25 cellular contexts compared by ENCODE assay signal in genomic region chr1:203335503-203335902, GRCh38. TPM values are rescaled to one million over a fixed set of nuclear protein-coding genes. Genes with fewer than 3 reads are reported as not detected.
DNase-seq lines count a peak whose midpoint lies in the region; ATAC-seq and TF ChIP-seq lines count a peak whose summit lies in the region.
"Had no signal": no experiment of that assay in that cellular context is flagged by ENCODE, and none has a peak within 500 bp of the region (broad histone marks: within the 10 kb centered on the region; RNA-seq: fewer than 3 reads in every experiment).

No MANE protein-coding gene starts in this region.

- H3K79me2 ChIP-seq in smooth muscle cell (ENCODE audit: low read depth) = no peaks in the 10 kb centered on the region

- CTCF ChIA-PET in CD4-positive, alpha-beta memory T cell (lab: Charles Lee; ENCODE audit: partially characterized antibody) = interaction anchor here (1.3 to 30.0 kb wide), 6 partner anchors 9 to 152 kb away, joined by 4 to 921 read pairs (median 196); partner anchors contain the start of gene BTG2

- TF ChIP-seq EP300 in gastroesophageal sphincter (IDR thresholded peaks at IDR 0.05) (no peak), stomach (IDR thresholded peaks at IDR 0.05) (no peak)

- ATAC-seq in T-helper 17 cell (no peak), gastroesophageal sphincter (no peak)
- ATAC-seq: esophagus mucosa; HCT116; left lung; naive thymus-derived CD4-positive, alpha-beta T cell; SK-N-SH treated with all-trans-retinoic acid at 6 μM for 48 hours had no signal

- TF ChIP-seq POLR2A in gastroesophageal sphincter (IDR thresholded peaks at IDR 0.05) (no peak), stomach (IDR thresholded peaks at IDR 0.05) (no peak)

- H3K36me3 Mint-ChIP-seq in CD4-positive, alpha-beta memory T cell = no peaks in the 10 kb centered on the region
- no peaks in the 10 kb centered on the region for H3K36me3 Mint-ChIP-seq in T-helper 17 cell (ENCODE audit: low read depth)
- H3K36me3 Mint-ChIP-seq: activated naive CD8-positive, alpha-beta T cell treated with anti-CD3 and anti-CD28 coated beads, Interleukin-2, amount 10 ng/mL, durations not matched to agents 7 days and 5 days; brain; CD14-positive monocyte; immature natural killer cell; naive thymus-derived CD4-positive, alpha-beta T cell had no signal

- no peaks in the 10 kb centered on the region for H3K27me3 ChIP-seq in CD4-positive, alpha-beta memory T cell (ENCODE audit: insufficient read depth, low read length)
- H3K27me3 ChIP-seq in gastroesophageal sphincter (no peaks in the 10 kb centered on the region), stomach (no peaks in the 10 kb centered on the region), smooth muscle cell (ENCODE audit: low read depth) (no peaks in the 10 kb centered on the region)
- H3K27me3 ChIP-seq: ovary, right lobe of liver had no signal

- no peaks in the 10 kb centered on the region for H3F3A ChIP-seq in smooth muscle cell (ENCODE audit: low read depth)

- TF ChIP-seq CTCF in gastroesophageal sphincter (IDR thresholded peaks at IDR 0.05) (no peak), stomach (IDR thresholded peaks at IDR 0.05) (no peak), smooth muscle cell (IDR thresholded peaks at IDR 0.05; ENCODE audit: borderline replicate concordance, insufficient read depth, poor library complexity, severe bottlenecking) (no peak)

- no peak for DNase-seq in CD4-positive, alpha-beta memory T cell
- DNase-seq in T-helper 17 cell (no peak), stomach (peak; percentile 58), smooth muscle cell (lab: John Stamatoyannopoulos, UW; ENCODE audit: unreplicated experiment) (no peak), NOMO-1 treated with dmso at 0.1 percent for 144 hours (lab: John Stamatoyannopoulos, UW; ENCODE audit: unreplicated experiment) (no peak), NCI-H82 treated with DMSO at 0.1 percent for 48 hours (lab: John Stamatoyannopoulos, UW; ENCODE audit: unreplicated experiment) (no peak)
- DNase-seq: activated B cell treated with CpG ODN at 0.5 μM for 24 hours; activated CD8-positive, alpha-beta memory T cell treated with anti-CD3 and anti-CD28 coated beads, Interleukin-2, amount 50 U/mL, for 4 hours; activated effector memory CD4-positive, alpha-beta T cell treated with Interleukin-2 at 50 U/mL for 16 hours; activated naive CD8-positive, alpha-beta T cell treated with anti-CD3 and anti-CD28 coated beads, Interleukin-2, amount 10 ng/mL, durations not matched to agents 7 days and 5 days; effector memory CD4-positive, alpha-beta T cell; EL; immature natural killer cell; left lung; naive thymus-derived CD4-positive, alpha-beta T cell; NCI-H1092 treated with DMSO at 0.1 percent for 48 hours; NCI-H2029; right lobe of liver had no signal

- no peaks in the 10 kb centered on the region for H3K9me3 ChIP-seq in CD4-positive, alpha-beta memory T cell (ENCODE audit: control insufficient read depth in 1 of 2, low read length in 2 of 2)
- H3K9me3 ChIP-seq in T-helper 17 cell (ENCODE audit: control insufficient read depth, low read length, poor library complexity, severe bottlenecking) = no peaks in the 10 kb centered on the region
- no peaks in the 10 kb centered on the region for H3K9me3 ChIP-seq in gastroesophageal sphincter
- H3K9me3 ChIP-seq in stomach = no peaks in the 10 kb centered on the region
- no peaks in the 10 kb centered on the region for H3K9me3 ChIP-seq in smooth muscle cell (replicated peaks; ENCODE audit: low read depth)
- H3K9me3 ChIP-seq: left lung, ovary, right lobe of liver had no signal

- peak overlapping the region in 5 of 7 donors; percentile 4 to 84 (median 49) for H3K27ac Mint-ChIP-seq in CD4-positive, alpha-beta memory T cell
- peak overlapping the region; percentile 77 for H3K27ac Mint-ChIP-seq in T-helper 17 cell
- H3K27ac Mint-ChIP-seq: activated B cell treated with CpG ODN at 0.5 μM for 24 hours; activated naive CD8-positive, alpha-beta T cell treated with anti-CD3 and anti-CD28 coated beads, Interleukin-2, amount 10 ng/mL, durations not matched to agents 7 days and 5 days; CD14-positive monocyte had no signal

- H3K4me1 ChIP-seq in CD4-positive, alpha-beta memory T cell (ENCODE audit: insufficient read depth, low read length) = peaks cover 17% of the 10 kb centered on the region
- peaks cover 0 to 23% (median 7%) of the 10 kb centered on the region in 3 donors for H3K4me1 ChIP-seq in gastroesophageal sphincter
- peaks cover 0 to 33% (median 22%) of the 10 kb centered on the region in 4 donors for H3K4me1 ChIP-seq in stomach
- H3K4me1 ChIP-seq in smooth muscle cell (ENCODE audit: low read depth) = peaks cover 3% of the 10 kb centered on the region
- H3K4me1 ChIP-seq: left lung had no signal

- H3K9ac ChIP-seq in smooth muscle cell (ENCODE audit: low read depth) = no peak overlapping the region

- H3K4me2 ChIP-seq in smooth muscle cell = no peak overlapping the region

- no peaks in the 10 kb centered on the region for H3K36me3 ChIP-seq in CD4-positive, alpha-beta memory T cell (ENCODE audit: insufficient read depth, low read length)
- no peaks in the 10 kb centered on the region for H3K36me3 ChIP-seq in gastroesophageal sphincter
- H3K36me3 ChIP-seq in stomach = no peaks in the 10 kb centered on the region
- no peaks in the 10 kb centered on the region for H3K36me3 ChIP-seq in smooth muscle cell (ENCODE audit: low read depth)
- H3K36me3 ChIP-seq: left lung, ovary, right lobe of liver had no signal

- no peak overlapping the region for H3K27ac ChIP-seq in CD4-positive, alpha-beta memory T cell (ENCODE audit: low read depth, low read length)
- H3K27ac ChIP-seq in gastroesophageal sphincter = peak overlapping the region in 3 of 4 donors; percentile 45 to 70 (median 70)
- H3K27ac ChIP-seq in stomach = peak overlapping the region; percentile 29 to 66 (median 54)
- H3K27ac ChIP-seq in smooth muscle cell (ENCODE audit: low read depth) = no peak overlapping the region
- H3K27ac ChIP-seq: left lung, ovary had no signal

- H4K20me1 ChIP-seq in smooth muscle cell (ENCODE audit: low read depth) = no peaks in the 10 kb centered on the region

- H3K4me1 Mint-ChIP-seq in CD4-positive, alpha-beta memory T cell = peaks cover 17 to 35% (median 25%) of the 10 kb centered on the region in 4 donors
- peaks cover 23% of the 10 kb centered on the region for H3K4me1 Mint-ChIP-seq in T-helper 17 cell

- H3K9me3 Mint-ChIP-seq in CD4-positive, alpha-beta memory T cell = no peaks in the 10 kb centered on the region
- H3K9me3 Mint-ChIP-seq: activated B cell treated with CpG ODN at 0.5 μM for 24 hours; activated naive CD8-positive, alpha-beta T cell treated with anti-CD3 and anti-CD28 coated beads, Interleukin-2, amount 10 ng/mL, durations not matched to agents 7 days and 5 days; brain; immature natural killer cell; naive thymus-derived CD4-positive, alpha-beta T cell had no signal

- no peak overlapping the region for H2AFZ ChIP-seq in smooth muscle cell (ENCODE audit: low read depth)

- H3K4me3 Mint-ChIP-seq in CD4-positive, alpha-beta memory T cell = peak overlapping the region in 4 of 8 donors; percentile 5 to 69 (median 40)
- H3K4me3 Mint-ChIP-seq in T-helper 17 cell = peak overlapping the region; percentile 64
- H3K4me3 Mint-ChIP-seq: activated B cell treated with CpG ODN at 0.5 μM for 24 hours; activated naive CD8-positive, alpha-beta T cell treated with anti-CD3 and anti-CD28 coated beads, Interleukin-2, amount 10 ng/mL, durations not matched to agents 7 days and 5 days; brain; CD14-positive monocyte; immature natural killer cell; naive thymus-derived CD4-positive, alpha-beta T cell had no signal

- POLR2A ChIA-PET in CD4-positive, alpha-beta memory T cell (lab: Charles Lee; ENCODE audit: partially characterized antibody) = interaction anchor here (0.6 to 11.5 kb wide), 5 partner anchors 11 to 67 kb away, joined by 3 to 207 read pairs (median 87); no protein-coding TSS in a partner anchor

- H3K4me3 ChIP-seq in CD4-positive, alpha-beta memory T cell (ENCODE audit: low read length in 2 of 2) = no peak overlapping the region
- H3K4me3 ChIP-seq in gastroesophageal sphincter (no peak overlapping the region), stomach (no peak overlapping the region), smooth muscle cell (no peak overlapping the region)
- H3K4me3 ChIP-seq: left lung, ovary, right lobe of liver had no signal

- WGBS in gastroesophageal sphincter (ENCODE audit: low coverage in 1 of 2), 2 donors = 78 to 79% methylated on average over 3 to 4 of the region's 4 CpGs
- 43 to 63% (median 51%) methylated on average over 4 of the region's 4 CpGs for WGBS in stomach, 5 donors
- 96% methylated on average over 4 of the region's 4 CpGs for WGBS in smooth muscle cell (ENCODE audit: low lambda C conversion rate)

- peaks cover 0 to 1% of the 10 kb centered on the region in 2 donors for H3K27me3 Mint-ChIP-seq in CD4-positive, alpha-beta memory T cell
- peaks cover 7% of the 10 kb centered on the region for H3K27me3 Mint-ChIP-seq in T-helper 17 cell
- H3K27me3 Mint-ChIP-seq: activated B cell treated with CpG ODN at 0.5 μM for 24 hours, brain had no signal

- intact Hi-C loops in CD4-positive, alpha-beta memory T cell (cut with micrococcal nuclease) = no loop called here
- intact Hi-C loops in stomach (cut with DNase I; ENCODE audit: low total_unique reads) = no loop called here

RNA-seq across cellular contexts. Expression of gene FMOD, which starts 15.4 kb away (rescaled TPM):
- total RNA-seq in CD4-positive, alpha-beta memory T cell = not detected
- not detected for polyA plus RNA-seq in CD4-positive, alpha-beta memory T cell
- total RNA-seq in T-helper 17 cell = not detected
- 10 to 100 TPM; 19.3 to 53.6 (median 37.9) TPM for total RNA-seq in gastroesophageal sphincter
- 100 to 1,000 TPM in 1 of 5 donors, 10 to 100 TPM in 4; 14.7 to 422 (median 54.9) TPM for total RNA-seq in stomach
- polyA plus RNA-seq in stomach = 10 to 100 TPM; 30.1 to 39.7 (median 35.6) TPM
- total RNA-seq in smooth muscle cell = 247 and 332 TPM in 2 replicates
- 207 and 369 TPM in 2 replicates for polyA plus RNA-seq in smooth muscle cell
- total RNA-seq: activated B cell treated with CpG ODN at 0.5 μM for 24 hours; activated naive CD8-positive, alpha-beta T cell treated with anti-CD3 and anti-CD28 coated beads, Interleukin-2, amount 10 ng/mL, durations not matched to agents 7 days and 5 days; naive thymus-derived CD4-positive, alpha-beta T cell had no signal
- polyA plus RNA-seq: CD14-positive monocyte; immature natural killer cell; naive thymus-derived CD4-positive, alpha-beta T cell had no signal

RNA-seq across cellular contexts. Expression of gene BTG2, which starts 30.2 kb away (rescaled TPM):
- 100 to 1,000 TPM; 197 to 201 TPM for total RNA-seq in CD4-positive, alpha-beta memory T cell
- polyA plus RNA-seq in CD4-positive, alpha-beta memory T cell = 100 to 1,000 TPM; 123 to 288 TPM
- total RNA-seq in T-helper 17 cell (100 to 1,000 TPM; 584 to 606 TPM), gastroesophageal sphincter (100 to 1,000 TPM in 3 of 4 donors, 10 to 100 TPM in 1; 74.5 to 169 (median 116) TPM), stomach (100 to 1,000 TPM in 3 of 5 donors, 10 to 100 TPM in 2; 80.2 to 231 (median 113) TPM), smooth muscle cell (80.0 and 96.1 TPM in 2 replicates)
- polyA plus RNA-seq in stomach (10 to 100 TPM; 46.4 to 78.9 (median 58.6) TPM), smooth muscle cell (93.8 and 101 TPM in 2 replicates)

Comparison
In these comparisons a context has a peak if more than half of its experiments do, and no peak if none do; other contexts are left out.
1. H3K27ac ChIP-seq: peak in gastroesophageal sphincter (3 of 4) and stomach (5 of 5); none in CD4-positive, alpha-beta memory T cell (single experiment) and smooth muscle cell (single experiment).
2. RNA of gene FMOD, which starts 15.4 kb away (total RNA-seq): 247 to 332 TPM in smooth muscle cell, 14.7 to 422 TPM in stomach and 19.3 to 53.6 TPM in gastroesophageal sphincter; not detected in CD4-positive, alpha-beta memory T cell and not detected in T-helper 17 cell; every median in the first group is over 10 times any median in the second.